Comparison of ENCODE assay signal across 26 cellular contexts in the genomic region with DNA sequence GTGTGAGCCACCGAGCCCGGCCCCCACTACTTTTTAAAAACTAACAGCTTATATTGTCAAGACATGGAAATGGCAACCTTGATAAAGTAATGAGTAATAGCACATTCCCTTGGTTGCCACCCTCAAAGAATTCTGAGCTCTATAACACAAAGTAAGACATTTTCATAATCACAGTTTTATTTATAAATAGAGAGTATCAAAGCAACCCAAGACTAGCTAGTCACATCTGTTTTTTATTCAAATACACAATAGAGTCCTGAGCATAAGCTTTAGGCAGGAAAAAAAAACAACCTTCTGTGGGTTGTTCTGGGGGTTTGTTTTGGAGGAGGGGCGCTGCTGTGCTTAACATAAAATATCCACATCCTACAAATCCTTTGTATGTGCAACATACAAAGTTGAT.
DNase-seq lines count a peak whose midpoint lies in the region; ATAC-seq, FAIRE-seq and TF ChIP-seq lines count a peak whose summit lies in the region.
"Had no signal": no experiment of that assay in that cellular context is flagged by ENCODE, and none has a peak within 500 bp of the region (broad histone marks: within the 10 kb centered on the region; RNA-seq: fewer than 3 reads in every experiment).

No MANE protein-coding gene starts in this region.

- no peak overlapping the region for H3K18ac ChIP-seq in IMR-90 (ENCODE audit: low read depth, low read length)

- H3K36me3 Mint-ChIP-seq in T-helper 17 cell (ENCODE audit: low read depth) (no peaks in the 10 kb centered on the region), Calu3 (ENCODE audit: insufficient read depth, unreplicated experiment) (peaks cover 8% of the 10 kb centered on the region)

- dilution Hi-C loops in IMR-90 (cut with HindIII; ENCODE audit: low sequenced_read_pairs, unreplicated experiment) = no loop called here

- H4K5ac ChIP-seq in IMR-90 (ENCODE audit: low read depth, low read length) = no peak overlapping the region

- peaks cover 82% of the 10 kb centered on the region for H4K20me1 ChIP-seq in IMR-90 (ENCODE audit: insufficient read depth, low read length)

- H2BK5ac ChIP-seq in IMR-90 (ENCODE audit: low read depth, low read length, poor library complexity, severe bottlenecking) = peak overlapping the region; percentile 18

- peaks cover 11% of the 10 kb centered on the region for H3K79me2 ChIP-seq in ACC112 (ENCODE audit: control insufficient read depth, insufficient read depth, low read length, unreplicated experiment)

- H3K4me3 ChIP-seq in ACC112 (ENCODE audit: low read depth, low read length) (no peak overlapping the region), IMR-90 (ENCODE audit: insufficient read depth, low read depth, low read length) (no peak overlapping the region), fibroblast of pulmonary artery (replicated peaks; ENCODE audit: low read depth, low read length) (no peak overlapping the region), esophagus squamous epithelium (no peak overlapping the region)
- H3K4me3 ChIP-seq: Peyer's patch, SJCRH30 had no signal

- no CpG with 5 or more reads among the region's 3 CpGs for WGBS in IMR-90 (ENCODE audit: extremely low coverage in 2 of 2, insufficient read length in 1 of 2), 2 experiments
- 81 to 100% methylated on average over 1 to 3 of the region's 3 CpGs for WGBS in esophagus squamous epithelium, 2 donors

- H3K36me3 ChIP-seq in ACC112 (ENCODE audit: insufficient read depth, low read length) (peaks cover 30% of the 10 kb centered on the region), IMR-90 (ENCODE audit: control insufficient read depth, insufficient read depth, low read length) (peaks cover 47% of the 10 kb centered on the region), esophagus squamous epithelium (peaks cover 0 to 63% (median 0%) of the 10 kb centered on the region in 3 donors)

- no peak overlapping the region for H2BK20ac ChIP-seq in IMR-90 (ENCODE audit: low read depth, low read length)

- no peak overlapping the region for H2BK120ac ChIP-seq in IMR-90 (ENCODE audit: low read depth, low read length)

- POLR2A ChIA-PET in IMR-90 (lab: Charles Lee; ENCODE audit: unreplicated experiment) = interaction anchor here (1.0 kb wide), 1 partner anchor 9 kb away, joined by 6 read pairs; no protein-coding TSS in a partner anchor

- no peak overlapping the region for H3K9ac ChIP-seq in IMR-90 (ENCODE audit: low read depth, low read length)
- H3K9ac ChIP-seq: KMS-11 had no signal

- no peak overlapping the region for H2AK9ac ChIP-seq in IMR-90 (replicated peaks; ENCODE audit: low read depth, low read length, poor library complexity)

- H2AK5ac ChIP-seq in IMR-90 (ENCODE audit: low read depth, low read length) = no peak overlapping the region

- H3K4me1 Mint-ChIP-seq in T-helper 17 cell = peaks cover 6% of the 10 kb centered on the region
- H3K4me1 Mint-ChIP-seq in Calu3 (ENCODE audit: low read depth, unreplicated experiment) = no peaks in the 10 kb centered on the region
- H3K4me1 Mint-ChIP-seq: B cell, H9 had no signal

- no peak overlapping the region for H2AFZ ChIP-seq in ACC112 (ENCODE audit: low read length, unreplicated experiment)
- H2AFZ ChIP-seq in IMR-90 (replicated peaks; ENCODE audit: low read length, poor library complexity) = no peak overlapping the region

- DNase-seq in IMR-90 (no peak), T-helper 17 cell (no peak), fibroblast of pulmonary artery (ENCODE audit: low read depth) (peak; percentile 18), GM19239 (ENCODE audit: insufficient read length, low spot score) (no peak), Calu3 (no peak), esophagus squamous epithelium (lab: John Stamatoyannopoulos, UW) (no peak), NCI-H1436 (lab: John Stamatoyannopoulos, UW) (no peak)
- DNase-seq: 8988T, DMS53, EL, H9, NCI-H1105 treated with DMSO at 0.1 percent for 48 hours, NCI-H1694, NCI-H2081, NCI-H2171, NCI-H345, NCI-H524, NCI-H82, Peyer's patch, SJCRH30, SW 1271 had no signal

- intact Hi-C loops in IMR-90 (cut with micrococcal nuclease) (no loop called here), Calu3 (cut with micrococcal nuclease; ENCODE audit: unreplicated experiment) (no loop called here), esophagus squamous epithelium (cut with DNase I) (no loop called here)

- no peak overlapping the region for H4K8ac ChIP-seq in IMR-90 (ENCODE audit: low read depth in 2 of 2, low read length in 2 of 2)

- peaks cover 18% of the 10 kb centered on the region for H3K4me1 ChIP-seq in ACC112 (ENCODE audit: control insufficient read depth, insufficient read depth, low read length, unreplicated experiment)
- H3K4me1 ChIP-seq in IMR-90 (ENCODE audit: control insufficient read depth, insufficient read depth, low read length) = peaks cover 8% of the 10 kb centered on the region; the same call in 1 of the 2 replicates
- H3K4me1 ChIP-seq in esophagus squamous epithelium = peaks cover 0 to 5% (median 0%) of the 10 kb centered on the region in 3 donors
- H3K4me1 ChIP-seq: Peyer's patch, SJCRH30 had no signal

- no peaks in the 10 kb centered on the region for H3K9me3 Mint-ChIP-seq in Calu3 (ENCODE audit: low read depth, unreplicated experiment)
- H3K9me3 Mint-ChIP-seq: CD14-positive monocyte, H9 had no signal

- H3K4ac ChIP-seq in IMR-90 (ENCODE audit: low read depth, low read length) = no peak overlapping the region

- peak overlapping the region; percentile 19 for H3K27ac Mint-ChIP-seq in T-helper 17 cell
- no peak overlapping the region for H3K27ac Mint-ChIP-seq in Calu3 (ENCODE audit: unreplicated experiment)
- H3K27ac Mint-ChIP-seq: B cell, H9 had no signal

- no peak for TF ChIP-seq CTCF in IMR-90 (conservative IDR thresholded peaks at IDR 0.05; ENCODE audit: low read depth, low read length)
- TF ChIP-seq CTCF in fibroblast of pulmonary artery (IDR thresholded peaks at IDR 0.05; ENCODE audit: low read length, missing control alignments) = no peak
- no peak for TF ChIP-seq CTCF in Calu3 (IDR thresholded peaks at IDR 0.05; ENCODE audit: unreplicated experiment)
- TF ChIP-seq CTCF in esophagus squamous epithelium (IDR thresholded peaks at IDR 0.05) = no peak

- CTCF ChIA-PET in IMR-90 (lab: Yijun Ruan, JAX) = no interaction called here
- CTCF ChIA-PET in Calu3 (lab: Charles Lee) = no interaction called here

- H3K27ac ChIP-seq in ACC112 (ENCODE audit: low read depth, low read length) (0 out of 2 replicates have a peak overlapping the region, but pooled peaks have one; percentile 0), IMR-90 (ENCODE audit: insufficient read depth, low read length) (no peak overlapping the region), esophagus squamous epithelium (no peak overlapping the region)
- H3K27ac ChIP-seq: KMS-11, Peyer's patch, SJCRH30 had no signal

- TF ChIP-seq POLR2A in IMR-90 (IDR thresholded peaks at IDR 0.05; ENCODE audit: low read depth, low read length) (no peak), esophagus squamous epithelium (IDR thresholded peaks at IDR 0.05) (no peak)

- ATAC-seq in IMR-90 (ENCODE audit: low read depth) = no peak
- no peak for ATAC-seq in T-helper 17 cell

- H3K9me3 ChIP-seq in IMR-90 (ENCODE audit: control insufficient read depth, insufficient read depth, low read length) (no peaks in the 10 kb centered on the region), T-helper 17 cell (ENCODE audit: control insufficient read depth, low read length, poor library complexity, severe bottlenecking) (no peaks in the 10 kb centered on the region), esophagus squamous epithelium (no peaks in the 10 kb centered on the region)
- H3K9me3 ChIP-seq: Peyer's patch, SJCRH30 had no signal

- BruUV-seq in IMR-90 (replicated peaks; lab: Mats Ljungman, UMichigan) = no TSS peak
- BruUV-seq in Calu3 (replicated peaks; lab: Mats Ljungman, UMichigan) = no TSS peak

- H3K4me3 Mint-ChIP-seq in T-helper 17 cell (no peak overlapping the region), Calu3 (ENCODE audit: low read depth, unreplicated experiment) (no peak overlapping the region)
- H3K4me3 Mint-ChIP-seq: B cell, CD14-positive monocyte, H9 had no signal

- no peak for TF ChIP-seq RAD21 in IMR-90 (IDR thresholded peaks at IDR 0.05; ENCODE audit: low read length)

- H3K23ac ChIP-seq in IMR-90 (ENCODE audit: low read depth, low read length) = 0 out of 2 replicates have a peak overlapping the region, but pooled peaks have one; percentile 4

- H3K4me2 ChIP-seq in IMR-90 (ENCODE audit: low read depth, low read length) = no peak overlapping the region
- H3K4me2 ChIP-seq: KMS-11 had no signal

- H3K56ac ChIP-seq in IMR-90 (ENCODE audit: extremely low read depth, insufficient read depth, low read length) = no peak overlapping the region

- H3K27me3 ChIP-seq in ACC112 (ENCODE audit: insufficient read depth, low read length) (no peaks in the 10 kb centered on the region), IMR-90 (ENCODE audit: control insufficient read depth, insufficient read depth, low read length) (no peaks in the 10 kb centered on the region), esophagus squamous epithelium (no peaks in the 10 kb centered on the region)
- H3K27me3 ChIP-seq: Peyer's patch, SJCRH30 had no signal

- no peak for FAIRE-seq in GM19239 (lab: Jason Lieb, UNC)
- FAIRE-seq: D721Med had no signal

- no peak overlapping the region for H2BK15ac ChIP-seq in IMR-90 (ENCODE audit: low read depth, low read length)

- H3K79me1 ChIP-seq in IMR-90 (ENCODE audit: low read depth in 1 of 2, low read length in 2 of 2) = peaks cover 33 to 67% of the 10 kb centered on the region in 2 experiments

- H3K14ac ChIP-seq in IMR-90 (replicated peaks; ENCODE audit: low read depth, low read length) = no peak overlapping the region

- H3K27me3 Mint-ChIP-seq in T-helper 17 cell (no peaks in the 10 kb centered on the region), Calu3 (ENCODE audit: unreplicated experiment) (no peaks in the 10 kb centered on the region)
- H3K27me3 Mint-ChIP-seq: B cell had no signal

- H4K91ac ChIP-seq in IMR-90 (ENCODE audit: insufficient read depth, low read depth, low read length) = no peak overlapping the region

- peaks cover 2% of the 10 kb centered on the region for H3K9me1 ChIP-seq in IMR-90 (ENCODE audit: insufficient read depth, low read length)

- in situ Hi-C loops in IMR-90 (cut with MboI; ENCODE audit: low sequenced_read_pairs) = no loop called here

TF ChIP-seq in IMR-90, 13 proteins besides CTCF, POLR2A, EP300 and RAD21:
- TF ChIP-seq RCOR1 (IDR thresholded peaks at IDR 0.05; ENCODE audit: insufficient replicate concordance, low read length) (no peak), CHD1 (IDR thresholded peaks at IDR 0.05; ENCODE audit: low read depth, low read length) (no peak)
TF ChIP-seq in IMR-90: peak in this region for 0.
